ENCODE assay signal across 12 cellular contexts in the genomic region with DNA sequence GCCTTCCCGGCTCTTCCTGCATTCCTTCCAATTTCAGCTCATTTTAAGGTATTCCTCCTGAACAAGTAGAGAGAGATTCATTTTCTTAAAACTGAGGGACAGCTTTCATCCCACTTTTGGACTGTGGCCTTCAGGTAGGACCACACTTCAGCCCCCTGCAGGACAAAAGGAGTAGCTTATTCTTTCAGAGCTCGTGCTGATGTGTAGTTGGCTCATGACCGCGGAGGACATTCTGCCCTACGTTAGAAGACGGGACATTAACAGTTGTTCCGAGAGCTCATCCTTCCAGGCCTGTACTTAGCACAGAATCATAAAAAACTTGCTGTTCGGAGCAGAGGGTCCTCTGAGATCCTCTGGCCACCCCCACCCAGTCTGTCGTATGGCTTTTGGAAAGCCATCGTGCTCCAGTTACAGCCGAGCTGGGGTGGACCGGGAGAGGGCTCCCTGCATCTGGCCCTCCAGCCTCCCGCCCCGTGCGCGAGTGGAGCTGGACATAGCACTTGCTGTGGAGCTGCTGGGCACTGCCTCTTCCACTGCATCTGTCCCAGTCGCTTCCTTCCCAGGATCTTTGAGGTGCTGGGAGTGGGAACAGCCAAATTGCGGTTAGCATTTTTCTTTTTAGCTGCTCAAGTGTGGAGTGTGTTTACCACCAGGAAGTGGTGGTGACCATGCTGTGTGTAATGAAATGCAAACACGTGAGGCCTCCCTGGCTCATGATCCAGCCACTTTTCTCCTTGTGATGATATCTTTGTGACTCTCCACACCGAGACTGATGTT.
A peak's percentile ranks its signal among the peaks of the same experiment; 100 is the strongest.
DNase-seq lines count a peak whose midpoint lies in the region; ATAC-seq and TF ChIP-seq lines count a peak whose summit lies in the region.
"Had no signal": no experiment of that assay in that cellular context is flagged by ENCODE, and none has a peak within 500 bp of the region (broad histone marks: within the 10 kb centered on the region; RNA-seq: fewer than 3 reads in every experiment).

No MANE protein-coding gene starts in this region.

- no peaks in the 10 kb centered on the region for H3K9me3 Mint-ChIP-seq in activated naive CD8-positive, alpha-beta T cell treated with anti-CD3 and anti-CD28 coated beads, Interleukin-2, amount 50 U/mL, for 24 hours

- no peak for ATAC-seq in activated naive CD8-positive, alpha-beta T cell treated with anti-CD3 and anti-CD28 coated beads, Interleukin-2, amount 50 U/mL, for 24 hours
- ATAC-seq in GM19351 (IDR thresholded peaks at IDR 0.05; ENCODE audit: unreplicated experiment) (no peak), GM21528 (IDR thresholded peaks at IDR 0.05; ENCODE audit: low FRiP score, unreplicated experiment) (no peak)
- ATAC-seq: left ventricle myocardium superior had no signal

- no peak for TF ChIP-seq POLR2A in uterus (IDR thresholded peaks at IDR 0.05)

- H3K4me3 Mint-ChIP-seq in activated naive CD8-positive, alpha-beta T cell treated with anti-CD3 and anti-CD28 coated beads, Interleukin-2, amount 50 U/mL, for 24 hours: no peak overlapping the region

- H3K27me3 ChIP-seq in AG04450 (ENCODE audit: control insufficient read depth, insufficient read depth, low read length): no peaks in the 10 kb centered on the region
- H3K27me3 ChIP-seq in uterus: no peaks in the 10 kb centered on the region
- H3K27me3 ChIP-seq: breast epithelium had no signal

- H3K4me3 ChIP-seq in AG04450 (ENCODE audit: low read depth, low read length) (no peak overlapping the region), uterus (no peak overlapping the region)
- H3K4me3 ChIP-seq: breast epithelium, prostate gland had no signal

- intact Hi-C loops in uterus (cut with DNase I; ENCODE audit: low total_unique reads): no loop called here

- POLR2A ChIA-PET in AG04450 (lab: Yijun Ruan, JAX): interaction anchor here (0.7 kb wide), 1 partner anchor 325 kb away, joined by 3 read pairs; no protein-coding TSS in a partner anchor

- H3K36me3 ChIP-seq in uterus: no peaks in the 10 kb centered on the region
- H3K36me3 ChIP-seq: breast epithelium, prostate gland had no signal

- H3K36me3 Mint-ChIP-seq in activated naive CD8-positive, alpha-beta T cell treated with anti-CD3 and anti-CD28 coated beads, Interleukin-2, amount 50 U/mL, for 24 hours (ENCODE audit: low read depth): peaks cover 1% of the 10 kb centered on the region

- CTCF ChIA-PET in AG04450 (lab: Charles Lee): interaction anchor here (0.6 to 2.4 kb wide), 3 partner anchors 31 to 214 kb away, joined by 3 to 10 read pairs (median 5); no protein-coding TSS in a partner anchor

- H3K27ac Mint-ChIP-seq in activated naive CD8-positive, alpha-beta T cell treated with anti-CD3 and anti-CD28 coated beads, Interleukin-2, amount 50 U/mL, for 24 hours: peak overlapping the region; percentile 31

- H3K4me1 ChIP-seq in uterus: no peaks in the 10 kb centered on the region
- H3K4me1 ChIP-seq: breast epithelium, prostate gland had no signal

- no peaks in the 10 kb centered on the region for H3K27me3 Mint-ChIP-seq in activated naive CD8-positive, alpha-beta T cell treated with anti-CD3 and anti-CD28 coated beads, Interleukin-2, amount 50 U/mL, for 24 hours

- H3K9me3 ChIP-seq in AG04450 (ENCODE audit: control insufficient read depth, insufficient read depth, low read length) (no peaks in the 10 kb centered on the region), uterus (no peaks in the 10 kb centered on the region)
- H3K9me3 ChIP-seq: breast epithelium, prostate gland had no signal

- TF ChIP-seq CTCF in AG04450 (IDR thresholded peaks at IDR 0.05; ENCODE audit: low read depth, low read length) (peak; percentile 26; the same call in 1 of the 2 replicates), uterus (IDR thresholded peaks at IDR 0.05) (no peak)

- DNase-seq in AG04450 (ENCODE audit: low read depth, low spot score) (peak; percentile 2), EH (ENCODE audit: low read depth) (peak; percentile 80), kidney tubule cell (ENCODE audit: low spot score) (peak; percentile 70), uterus (no peak), NCI-H748 treated with DMSO at 0.1 percent for 48 hours (lab: John Stamatoyannopoulos, UW) (no peak)
- no peak for DNase-seq in activated naive CD8-positive, alpha-beta T cell treated with anti-CD3 and anti-CD28 coated beads, Interleukin-2, amount 50 U/mL, for 24 hours
- DNase-seq: activated T-cell treated with anti-CD3 and anti-CD28 coated beads for 4 hours, left ventricle myocardium superior had no signal

- H3K4me1 Mint-ChIP-seq in activated naive CD8-positive, alpha-beta T cell treated with anti-CD3 and anti-CD28 coated beads, Interleukin-2, amount 50 U/mL, for 24 hours: peaks cover 2% of the 10 kb centered on the region

- H3K27ac ChIP-seq in AG04450 (ENCODE audit: low read depth, low read length) (no peak overlapping the region), uterus (no peak overlapping the region)
- H3K27ac ChIP-seq: prostate gland had no signal

Comparison
In these comparisons a context has a peak if more than half of its experiments do, and no peak if none do; other contexts are left out.
1. DNase-seq: peak in AG04450 (single experiment), EH (single experiment) and kidney tubule cell (single experiment); none in activated naive CD8-positive, alpha-beta T cell treated with anti-CD3 and anti-CD28 coated beads, Interleukin-2, amount 50 U/mL, for 24 hours (single experiment), uterus (0 of 2) and NCI-H748 treated with DMSO at 0.1 percent for 48 hours (single experiment).